ENCODE assay signal across 8 cellular contexts in the genomic region with DNA sequence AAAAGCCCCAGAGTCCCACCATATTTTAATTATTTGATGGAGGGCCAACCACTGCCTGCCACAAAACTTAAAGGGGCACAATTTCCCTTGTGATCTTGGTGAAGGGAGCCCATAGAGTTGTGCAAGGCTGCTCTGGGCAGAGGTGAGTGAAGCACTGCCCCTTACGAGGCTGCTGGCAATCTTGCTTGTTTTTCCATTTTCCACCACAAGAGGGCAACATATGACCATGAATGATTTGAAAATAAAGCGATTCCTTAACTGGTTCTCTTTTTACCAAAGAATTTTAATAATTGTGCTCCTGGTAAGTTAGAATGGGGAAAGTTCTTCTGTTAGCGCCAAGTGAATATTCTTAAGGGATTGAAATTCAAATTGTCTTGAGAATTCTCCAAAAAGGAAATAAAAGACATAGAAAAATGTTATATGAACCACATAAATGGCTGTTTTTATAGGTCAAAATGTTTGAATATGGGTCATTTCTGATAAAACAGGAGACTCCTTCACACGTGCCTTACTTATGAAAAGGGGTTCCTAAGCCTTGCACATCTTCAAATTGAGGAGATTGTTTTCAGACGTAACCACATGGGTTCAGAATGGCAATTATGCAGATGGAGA. TPM values are rescaled to one million over a fixed set of nuclear protein-coding genes. Genes with fewer than 3 reads are reported as not detected.
DNase-seq lines count a peak whose midpoint lies in the region; ATAC-seq, FAIRE-seq and TF ChIP-seq lines count a peak whose summit lies in the region.

No MANE protein-coding gene starts in this region.

- no peak overlapping the region for H3K4me3 Mint-ChIP-seq in GM23338
- no peak overlapping the region for H3K4me3 Mint-ChIP-seq in astrocyte (ENCODE audit: unreplicated experiment)

- peak; percentile 37 for FAIRE-seq in astrocyte (lab: Jason Lieb, UNC)

- H3K4me3 ChIP-seq in GM23338 (no peak overlapping the region), astrocyte (ENCODE audit: insufficient read depth, low read depth, low read length) (no peak overlapping the region)

- H3K36me3 ChIP-seq in GM23338 (ENCODE audit: insufficient read depth) = no peaks in the 10 kb centered on the region
- H3K36me3 ChIP-seq in astrocyte (ENCODE audit: insufficient read depth, low read length) = no peaks in the 10 kb centered on the region

- no peaks in the 10 kb centered on the region for H3F3A ChIP-seq in GM23338 (replicated peaks; ENCODE audit: low read depth)

- H3K4me1 Mint-ChIP-seq in GM23338 = peaks cover 33% of the 10 kb centered on the region
- H3K4me1 Mint-ChIP-seq in astrocyte (ENCODE audit: low read depth, unreplicated experiment) = peaks cover 20% of the 10 kb centered on the region

- ATAC-seq in GM23338 (peak; percentile 83), GM18873 (IDR thresholded peaks at IDR 0.05; ENCODE audit: low FRiP score, unreplicated experiment) (no peak)

- H3K4me1 ChIP-seq in GM23338 (ENCODE audit: insufficient read depth) (peaks cover 25% of the 10 kb centered on the region), astrocyte (ENCODE audit: insufficient read depth, low read length) (no peaks in the 10 kb centered on the region)

- peak; percentile 74 for DNase-seq in DMS53 treated with DMSO at 0.1 percent for 48 hours (lab: John Stamatoyannopoulos, UW; ENCODE audit: unreplicated experiment)
- DNase-seq in GM23338 (ENCODE audit: low spot score) = peak; percentile 86
- DNase-seq in NCI-H128 (lab: John Stamatoyannopoulos, UW; ENCODE audit: unreplicated experiment) = peak; percentile 70
- DNase-seq in T-helper 22 cell (ENCODE audit: low read depth) = peak; percentile 3
- peak; percentile 31 for DNase-seq in astrocyte (ENCODE audit: low read depth)
- peak; percentile 32 for DNase-seq in hepatic stellate cell (ENCODE audit: low spot score)
- DNase-seq in smooth muscle cell of the brain vasculature (ENCODE audit: low read depth, low spot score) = peak; percentile 57

- H3K4me2 ChIP-seq in GM23338 (no peak overlapping the region), astrocyte (ENCODE audit: low read length) (no peak overlapping the region)

- no peak overlapping the region for H3K27ac ChIP-seq in GM23338 (ENCODE audit: low read depth)
- no peak overlapping the region for H3K27ac ChIP-seq in astrocyte (ENCODE audit: low read depth, low read length)

- H3K9me2 ChIP-seq in GM23338 (ENCODE audit: insufficient read depth) = peaks cover 4% of the 10 kb centered on the region; the same call in 1 of the 2 replicates

- no peaks in the 10 kb centered on the region for H3K9me3 ChIP-seq in astrocyte (ENCODE audit: insufficient read depth, low read depth, low read length)

- H4K20me1 ChIP-seq in GM23338 (replicated peaks; ENCODE audit: insufficient read depth) (no peaks in the 10 kb centered on the region), astrocyte (ENCODE audit: insufficient read depth, low read length) (peaks cover 11% of the 10 kb centered on the region)

- H3K9me3 Mint-ChIP-seq in GM23338 = no peaks in the 10 kb centered on the region
- no peaks in the 10 kb centered on the region for H3K9me3 Mint-ChIP-seq in astrocyte (ENCODE audit: unreplicated experiment)

- TF ChIP-seq CTCF in GM23338 (conservative IDR thresholded peaks at IDR 0.05; ENCODE audit: low read depth in 2 of 2) = peak; percentile 78 to 92
- peak; percentile 61 for TF ChIP-seq CTCF in astrocyte (IDR thresholded peaks at IDR 0.05; ENCODE audit: insufficient read depth, low read depth, low read length)

- H3K27ac Mint-ChIP-seq in GM23338 = no peak overlapping the region
- H3K27ac Mint-ChIP-seq in astrocyte (ENCODE audit: unreplicated experiment) = no peak overlapping the region

- H3K27me3 ChIP-seq in GM23338 (ENCODE audit: insufficient read depth) (no peaks in the 10 kb centered on the region), astrocyte (ENCODE audit: insufficient read depth, low read length) (no peaks in the 10 kb centered on the region)

- H2AFZ ChIP-seq in GM23338 = no peak overlapping the region
- H2AFZ ChIP-seq in astrocyte (ENCODE audit: low read depth, low read length) = no peak overlapping the region

- H3K9ac ChIP-seq in astrocyte (ENCODE audit: low read length) = no peak overlapping the region

- H3K79me2 ChIP-seq in GM23338 (replicated peaks; ENCODE audit: insufficient read depth) (peaks cover 4% of the 10 kb centered on the region; the same call in 1 of the 2 replicates), astrocyte (ENCODE audit: insufficient read depth, low read length) (no peaks in the 10 kb centered on the region)

- no peaks in the 10 kb centered on the region for H3K27me3 Mint-ChIP-seq in GM23338 (ENCODE audit: insufficient read depth, low read depth, poor library complexity)
- peaks cover 3% of the 10 kb centered on the region for H3K27me3 Mint-ChIP-seq in astrocyte (ENCODE audit: low read depth, unreplicated experiment)

- no peaks in the 10 kb centered on the region for H3K36me3 Mint-ChIP-seq in GM23338 (ENCODE audit: low read depth)
- H3K36me3 Mint-ChIP-seq in astrocyte (ENCODE audit: low read depth, unreplicated experiment) = no peaks in the 10 kb centered on the region

TF ChIP-seq in GM23338, 12 proteins besides CTCF, POLR2A, EP300 and RAD21:
- TF ChIP-seq ZNF331 (CRISPR knock-in tag; IDR thresholded peaks at IDR 0.05; ENCODE audit: low read depth) = no peak
- TF ChIP-seq STAT1 (IDR thresholded peaks at IDR 0.05; ENCODE audit: unreplicated experiment) = no peak
- TF ChIP-seq, protein P1, sequence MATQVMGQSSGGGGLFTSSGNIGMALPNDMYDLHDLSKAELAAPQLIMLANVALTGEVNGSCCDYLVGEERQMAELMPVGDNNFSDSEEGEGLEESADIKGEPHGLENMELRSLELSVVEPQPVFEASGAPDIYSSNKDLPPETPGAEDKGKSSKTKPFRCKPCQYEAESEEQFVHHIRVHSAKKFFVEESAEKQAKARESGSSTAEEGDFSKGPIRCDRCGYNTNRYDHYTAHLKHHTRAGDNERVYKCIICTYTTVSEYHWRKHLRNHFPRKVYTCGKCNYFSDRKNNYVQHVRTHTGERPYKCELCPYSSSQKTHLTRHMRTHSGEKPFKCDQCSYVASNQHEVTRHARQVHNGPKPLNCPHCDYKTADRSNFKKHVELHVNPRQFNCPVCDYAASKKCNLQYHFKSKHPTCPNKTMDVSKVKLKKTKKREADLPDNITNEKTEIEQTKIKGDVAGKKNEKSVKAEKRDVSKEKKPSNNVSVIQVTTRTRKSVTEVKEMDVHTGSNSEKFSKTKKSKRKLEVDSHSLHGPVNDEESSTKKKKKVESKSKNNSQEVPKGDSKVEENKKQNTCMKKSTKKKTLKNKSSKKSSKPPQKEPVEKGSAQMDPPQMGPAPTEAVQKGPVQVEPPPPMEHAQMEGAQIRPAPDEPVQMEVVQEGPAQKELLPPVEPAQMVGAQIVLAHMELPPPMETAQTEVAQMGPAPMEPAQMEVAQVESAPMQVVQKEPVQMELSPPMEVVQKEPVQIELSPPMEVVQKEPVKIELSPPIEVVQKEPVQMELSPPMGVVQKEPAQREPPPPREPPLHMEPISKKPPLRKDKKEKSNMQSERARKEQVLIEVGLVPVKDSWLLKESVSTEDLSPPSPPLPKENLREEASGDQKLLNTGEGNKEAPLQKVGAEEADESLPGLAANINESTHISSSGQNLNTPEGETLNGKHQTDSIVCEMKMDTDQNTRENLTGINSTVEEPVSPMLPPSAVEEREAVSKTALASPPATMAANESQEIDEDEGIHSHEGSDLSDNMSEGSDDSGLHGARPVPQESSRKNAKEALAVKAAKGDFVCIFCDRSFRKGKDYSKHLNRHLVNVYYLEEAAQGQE (IDR thresholded peaks at IDR 0.05; ENCODE audit: unreplicated experiment) = no peak
- TF ChIP-seq, protein P2, sequence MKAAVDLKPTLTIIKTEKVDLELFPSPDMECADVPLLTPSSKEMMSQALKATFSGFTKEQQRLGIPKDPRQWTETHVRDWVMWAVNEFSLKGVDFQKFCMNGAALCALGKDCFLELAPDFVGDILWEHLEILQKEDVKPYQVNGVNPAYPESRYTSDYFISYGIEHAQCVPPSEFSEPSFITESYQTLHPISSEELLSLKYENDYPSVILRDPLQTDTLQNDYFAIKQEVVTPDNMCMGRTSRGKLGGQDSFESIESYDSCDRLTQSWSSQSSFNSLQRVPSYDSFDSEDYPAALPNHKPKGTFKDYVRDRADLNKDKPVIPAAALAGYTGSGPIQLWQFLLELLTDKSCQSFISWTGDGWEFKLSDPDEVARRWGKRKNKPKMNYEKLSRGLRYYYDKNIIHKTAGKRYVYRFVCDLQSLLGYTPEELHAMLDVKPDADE (IDR thresholded peaks at IDR 0.05) = no peak

RNA-seq across cellular contexts. Expression of a gene that starts 22.7 kb away (rescaled TPM):
- total RNA-seq in GM23338 (2014; rRNA removed; shearing (Covaris generic)) = 68.9 and 71.9 TPM in 2 replicates
- 17.4 and 20.9 TPM in 2 replicates for polyA plus RNA-seq in GM23338 (2016; fragmentation: Nextera tagmentation; extraction: Ambion mirVana)
- total RNA-seq in astrocyte = 36.9 and 48.7 TPM in 2 replicates

Comparison
In these comparisons a context has a peak if more than half of its experiments do, and no peak if none do; other contexts are left out.
1. DNase-seq: peak in every context shown above with its lines; median percentile 86 in GM23338; 74 in DMS53 treated with DMSO at 0.1 percent for 48 hours; 70 in NCI-H128; 57 in smooth muscle cell of the brain vasculature; 32 in hepatic stellate cell; 31 in astrocyte; 3 in T-helper 22 cell.